9 cellular contexts compared by ENCODE assay signal in the genomic region with DNA sequence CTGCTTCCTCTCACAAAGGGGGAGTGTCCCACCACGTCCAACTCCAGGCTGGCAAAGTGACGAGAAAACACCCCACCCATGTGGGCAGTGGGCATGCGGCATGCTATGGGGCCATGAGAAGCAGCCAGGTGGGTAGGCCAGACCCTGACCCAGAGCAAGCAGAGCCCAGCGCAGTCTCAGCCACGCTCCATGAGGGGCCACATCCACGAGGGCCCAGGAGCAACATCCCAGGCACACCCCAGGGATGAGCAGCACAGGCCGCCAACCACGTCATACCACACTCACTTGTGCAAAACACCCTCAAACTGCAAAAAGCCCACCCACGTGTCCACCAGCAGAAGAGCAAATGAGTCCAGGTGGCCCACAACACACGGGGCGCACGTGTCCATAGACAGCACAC.
DNase-seq lines count a peak whose midpoint lies in the region; ATAC-seq, FAIRE-seq and TF ChIP-seq lines count a peak whose summit lies in the region.
"Had no signal": no experiment of that assay in that cellular context is flagged by ENCODE, and none has a peak within 500 bp of the region (broad histone marks: within the 10 kb centered on the region; RNA-seq: fewer than 3 reads in every experiment).

No MANE protein-coding gene starts in this region.

- no peak overlapping the region for H2AK5ac ChIP-seq in H1 (ENCODE audit: low read depth, low read length)

- H4K5ac ChIP-seq in H1 (ENCODE audit: insufficient read length, low read depth, low read length): no peak overlapping the region

- H3K27me3 ChIP-seq in H1 (replicated peaks in 1 of 4; ENCODE audit: control insufficient read depth in 3 of 4, extremely low read depth in 1 of 4, insufficient read depth in 3 of 4, low read length in 3 of 4): no peaks in the 10 kb centered on the region
- H3K27me3 ChIP-seq in naive thymus-derived CD4-positive, alpha-beta T cell (ENCODE audit: control insufficient read depth in 2 of 2, insufficient read depth in 2 of 2, low read length in 2 of 2): no peaks in the 10 kb centered on the region

- peak overlapping the region; percentile 79 for H3K27ac Mint-ChIP-seq in stimulated activated naive CD8-positive, alpha-beta T cell treated with anti-CD3 and anti-CD28 coated beads, Interleukin-15, Interleukin-2, amounts not matched to agents 100 ng/mL and 50 ng/mL, for 24 hours
- peak overlapping the region in 8 of 9 donors; percentile 52 to 90 (median 72) for H3K27ac Mint-ChIP-seq in naive thymus-derived CD4-positive, alpha-beta T cell

- H3K23me2 ChIP-seq in H1 (ENCODE audit: low read depth, low read length): no peaks in the 10 kb centered on the region

- no peak overlapping the region for H3K14ac ChIP-seq in H1 (ENCODE audit: insufficient read length)

- H3K4me1 ChIP-seq in H1 (replicated peaks in 1 of 4; ENCODE audit: control insufficient read depth in 3 of 4, insufficient read depth in 4 of 4, low read length in 3 of 4): peaks cover 5 to 18% (median 11%) of the 10 kb centered on the region in 4 experiments; a peak in 6 of 7 replicates
- peaks cover 45 to 70% of the 10 kb centered on the region in 2 donors for H3K4me1 ChIP-seq in naive thymus-derived CD4-positive, alpha-beta T cell (ENCODE audit: control insufficient read depth in 2 of 2, insufficient read depth in 2 of 2, low read length in 2 of 2)

- no peak overlapping the region for H3K23ac ChIP-seq in H1 (ENCODE audit: insufficient read length)

- no peak for ATAC-seq in stimulated activated naive CD8-positive, alpha-beta T cell treated with anti-CD3 and anti-CD28 coated beads, Interleukin-15, Interleukin-2, amounts not matched to agents 100 U/mL and 50 U/mL, for 24 hours
- ATAC-seq in naive thymus-derived CD4-positive, alpha-beta T cell: no peak
- no peak for ATAC-seq in HG03095 (IDR thresholded peaks at IDR 0.05; ENCODE audit: unreplicated experiment)

- H4K91ac ChIP-seq in H1 (replicated peaks; ENCODE audit: insufficient read length, low read length): no peak overlapping the region

- H2BK15ac ChIP-seq in H1 (ENCODE audit: low read length): no peak overlapping the region

- no peak overlapping the region for H3K56ac ChIP-seq in H1 (replicated peaks; ENCODE audit: insufficient read length, low read depth, low read length)

- no peaks in the 10 kb centered on the region for H3K36me3 ChIP-seq in H1 (ENCODE audit: control insufficient read depth in 2 of 4, insufficient read depth in 4 of 4, low read length in 3 of 4)
- H3K36me3 ChIP-seq in naive thymus-derived CD4-positive, alpha-beta T cell (ENCODE audit: control insufficient read depth in 2 of 3, insufficient read depth in 3 of 3, low read length in 3 of 3): no peaks in the 10 kb centered on the region

- H3K79me2 ChIP-seq in H1 (ENCODE audit: control insufficient read depth in 1 of 2, insufficient read depth in 2 of 2, low read length in 2 of 2): peaks cover 0 to 98% of the 10 kb centered on the region in 2 experiments

- H2AFZ ChIP-seq in H1 (ENCODE audit: low read length): no peak overlapping the region

- no peak overlapping the region for H3K18ac ChIP-seq in H1 (ENCODE audit: extremely low read depth, low read length)

- CTCF ChIA-PET in H1 (lab: Charles Lee; ENCODE audit: partially characterized antibody): interaction anchor here (1.0 to 2.7 kb wide), 17 partner anchors 11 to 48 kb away, joined by 3 to 31 read pairs (median 4); no protein-coding TSS in a partner anchor
- CTCF ChIA-PET in naive thymus-derived CD4-positive, alpha-beta T cell (lab: Charles Lee): interaction anchor here (0.5 to 2.2 kb wide), 4 partner anchors 27 to 194 kb away, joined by 3 to 13 read pairs (median 3); a partner anchor contains a TSS

- no peak for FAIRE-seq in H1 (lab: Jason Lieb, UNC)

- H2BK20ac ChIP-seq in H1 (ENCODE audit: low read length): no peak overlapping the region

- H3K9me3 Mint-ChIP-seq in stimulated activated naive CD8-positive, alpha-beta T cell treated with anti-CD3 and anti-CD28 coated beads, Interleukin-15, Interleukin-2, amounts not matched to agents 100 ng/mL and 50 ng/mL, for 24 hours: no peaks in the 10 kb centered on the region
- H3K9me3 Mint-ChIP-seq in naive thymus-derived CD4-positive, alpha-beta T cell: peaks cover 0 to 3% (median 0%) of the 10 kb centered on the region in 11 donors

- H3K9ac ChIP-seq in H1 (replicated peaks in 1 of 4; ENCODE audit: extremely low read depth in 1 of 4, low read depth in 3 of 4, low read length in 3 of 4): no peak overlapping the region

- H3K4me3 Mint-ChIP-seq in stimulated activated naive CD8-positive, alpha-beta T cell treated with anti-CD3 and anti-CD28 coated beads, Interleukin-15, Interleukin-2, amounts not matched to agents 100 ng/mL and 50 ng/mL, for 24 hours: no peak overlapping the region
- peak overlapping the region in 8 of 10 donors; percentile 28 to 63 (median 54) for H3K4me3 Mint-ChIP-seq in naive thymus-derived CD4-positive, alpha-beta T cell

- H3K9me3 ChIP-seq in H1 (ENCODE audit: insufficient read depth in 2 of 2, low read depth in 1 of 2, low read length in 1 of 2): no peaks in the 10 kb centered on the region
- no peaks in the 10 kb centered on the region for H3K9me3 ChIP-seq in naive thymus-derived CD4-positive, alpha-beta T cell (ENCODE audit: control insufficient read depth in 2 of 3, low read length in 3 of 3)

- WGBS in H1 (ENCODE audit: extremely low coverage in 1 of 2, insufficient coverage in 1 of 2, insufficient read length in 1 of 2, insufficient replicate concordance in 2 of 2, low coverage in 1 of 2, low lambda C conversion rate in 2 of 2, missing lambda C conversion rate in 1 of 2), 2 experiments: 84% methylated on average over 10 of the region's 12 CpGs; no CpG with 5 or more reads in 1 of the 2 experiments

- no peak for TF ChIP-seq POLR2A in H1 (IDR thresholded peaks at IDR 0.05; ENCODE audit: control extremely low read depth in 1 of 2, low read depth in 2 of 2, low read length in 2 of 2)

- H2BK120ac ChIP-seq in H1 (replicated peaks; ENCODE audit: low read depth, low read length): no peak overlapping the region

- no peak for TF ChIP-seq CTCF in H1 (IDR thresholded peaks at IDR 0.05; ENCODE audit: control extremely low read depth in 1 of 3, insufficient read depth in 1 of 3, low read depth in 1 of 3, low read length in 3 of 3)

- peaks cover 79% of the 10 kb centered on the region for H3K4me1 Mint-ChIP-seq in stimulated activated naive CD8-positive, alpha-beta T cell treated with anti-CD3 and anti-CD28 coated beads, Interleukin-15, Interleukin-2, amounts not matched to agents 100 ng/mL and 50 ng/mL, for 24 hours (ENCODE audit: low read depth)
- peaks cover 51 to 88% (median 74%) of the 10 kb centered on the region in 7 donors for H3K4me1 Mint-ChIP-seq in naive thymus-derived CD4-positive, alpha-beta T cell

- DNase-seq in stimulated activated naive CD8-positive, alpha-beta T cell treated with anti-CD3 and anti-CD28 coated beads, Interleukin-15, Interleukin-2, amounts not matched to agents 100 U/mL and 50 U/mL, for 24 hours: no peak
- DNase-seq in H1 (ENCODE audit: low read depth in 1 of 2, low spot score in 2 of 2) (no peak), NCI-H128 (lab: John Stamatoyannopoulos, UW; ENCODE audit: unreplicated experiment) (no peak), epidermal melanocyte (ENCODE audit: insufficient read length, low spot score) (no peak), activated T-cell treated with anti-CD3 and anti-CD28 coated beads for 4 hours (no peak)
- no peak for DNase-seq in naive thymus-derived CD4-positive, alpha-beta T cell
- DNase-seq: T-helper 1 cell had no signal

- TF ChIP-seq RAD21 in H1 (IDR thresholded peaks at IDR 0.05 in 1 of 2, conservative IDR thresholded peaks at IDR 0.05 in 1 of 2; ENCODE audit: low read depth in 2 of 2, low read length in 2 of 2): no peak

- H3K79me1 ChIP-seq in H1 (ENCODE audit: low read depth, low read length): peaks cover 27% of the 10 kb centered on the region

- H2BK12ac ChIP-seq in H1 (ENCODE audit: low read depth, low read length): 0 out of 2 replicates have a peak overlapping the region, but pooled peaks have one; percentile 6

- peak overlapping the region; percentile 18 for H2BK5ac ChIP-seq in H1 (ENCODE audit: low read depth, low read length)

- no peak overlapping the region for H3K4me2 ChIP-seq in H1 (ENCODE audit: insufficient read depth in 1 of 2, low read depth in 2 of 2, low read length in 2 of 2)

- peaks cover 48 to 51% of the 10 kb centered on the region in 2 experiments for H4K20me1 ChIP-seq in H1 (replicated peaks in 1 of 2; ENCODE audit: control insufficient read depth in 1 of 2, insufficient read depth in 2 of 2, low read length in 2 of 2)

- 0 out of 2 replicates have a peak overlapping the region, but pooled peaks have one; percentile 6 for H3K27ac ChIP-seq in H1 (ENCODE audit: low read depth, low read length)
- H3K27ac ChIP-seq in naive thymus-derived CD4-positive, alpha-beta T cell (ENCODE audit: low read depth, low read length): peak overlapping the region; percentile 30

- no peak overlapping the region; the same call in 1 of the 2 replicates for H4K8ac ChIP-seq in H1 (ENCODE audit: extremely low read depth, insufficient read depth, low read length)

- no peaks in the 10 kb centered on the region for H3K36me3 Mint-ChIP-seq in stimulated activated naive CD8-positive, alpha-beta T cell treated with anti-CD3 and anti-CD28 coated beads, Interleukin-15, Interleukin-2, amounts not matched to agents 100 ng/mL and 50 ng/mL, for 24 hours (ENCODE audit: low read depth)
- H3K36me3 Mint-ChIP-seq in naive thymus-derived CD4-positive, alpha-beta T cell: peaks cover 0 to 2% (median 0%) of the 10 kb centered on the region in 5 donors

- H3K4ac ChIP-seq in H1 (replicated peaks; ENCODE audit: insufficient read length, low read depth, low read length): no peak overlapping the region

- POLR2A ChIA-PET in H1 (lab: Charles Lee; ENCODE audit: partially characterized antibody): no interaction called here
- POLR2A ChIA-PET in naive thymus-derived CD4-positive, alpha-beta T cell (lab: Charles Lee): no interaction called here

- no peaks in the 10 kb centered on the region for H3K27me3 Mint-ChIP-seq in stimulated activated naive CD8-positive, alpha-beta T cell treated with anti-CD3 and anti-CD28 coated beads, Interleukin-15, Interleukin-2, amounts not matched to agents 100 ng/mL and 50 ng/mL, for 24 hours
- no peaks in the 10 kb centered on the region for H3K27me3 Mint-ChIP-seq in naive thymus-derived CD4-positive, alpha-beta T cell

- intact Hi-C loops in naive thymus-derived CD4-positive, alpha-beta T cell (cut with micrococcal nuclease): loop anchor here in 1 of 2 donors (5.0 kb wide), 2 partner anchors 73 to 153 kb away; no protein-coding TSS in a partner anchor

- H3K4me3 ChIP-seq in H1 (ENCODE audit: extremely low read depth in 1 of 4, insufficient read depth in 2 of 4, low read depth in 3 of 4, low read length in 4 of 4): no peak overlapping the region
- no peak overlapping the region for H3K4me3 ChIP-seq in naive thymus-derived CD4-positive, alpha-beta T cell (ENCODE audit: low read length)

- no peak for TF ChIP-seq EP300 in H1 (IDR thresholded peaks at IDR 0.05; ENCODE audit: borderline replicate concordance in 1 of 2, low read depth in 2 of 2, low read length in 2 of 2)

TF ChIP-seq in H1, 55 proteins besides CTCF, POLR2A, EP300 and RAD21 (continues in another document):
- TF ChIP-seq PHF8 (conservative IDR thresholded peaks at IDR 0.05; ENCODE audit: low read depth, low read length) (no peak), SP4 (IDR thresholded peaks at IDR 0.05; ENCODE audit: low read length) (no peak), TAF1 (IDR thresholded peaks at IDR 0.05; ENCODE audit: low read depth, low read length) (no peak)
